Comparison of ENCODE assay signal across 8 cellular contexts in the genomic region with DNA sequence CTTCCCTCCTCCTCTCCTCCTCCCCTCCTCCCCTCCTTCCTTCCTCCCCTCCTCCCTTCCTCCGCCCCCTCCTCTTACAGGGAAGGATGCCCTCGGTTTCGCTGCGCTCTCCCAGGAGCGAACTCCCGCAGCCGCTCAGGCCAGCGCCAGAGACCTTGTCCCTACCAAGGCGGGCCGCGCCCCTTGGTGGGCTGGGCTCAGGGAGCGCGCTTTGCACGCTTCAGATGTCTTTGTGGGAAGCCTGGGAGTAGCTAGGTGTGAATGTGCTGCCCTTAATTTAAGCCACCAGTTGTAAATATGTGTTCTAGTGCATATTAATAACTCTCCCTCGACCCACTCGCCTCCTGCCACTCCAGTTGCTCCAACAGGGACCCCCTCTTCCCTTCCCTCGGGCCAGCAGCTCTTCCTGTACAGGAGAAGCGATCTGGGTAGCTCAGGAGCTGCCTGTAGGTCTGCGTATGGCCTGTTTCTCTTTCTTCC. TPM values are rescaled to one million over a fixed set of nuclear protein-coding genes. Genes with fewer than 3 reads are reported as not detected.
DNase-seq lines count a peak whose midpoint lies in the region; ATAC-seq and TF ChIP-seq lines count a peak whose summit lies in the region.

No MANE protein-coding gene starts in this region.

- no peaks in the 10 kb centered on the region for H3K36me3 Mint-ChIP-seq in activated T-cell treated with anti-CD3 and anti-CD28 coated beads, Interleukin-2, amount 50 U/mL, for 4 hours (ENCODE audit: insufficient read depth)

- no peak overlapping the region for H4K5ac ChIP-seq in IMR-90 (ENCODE audit: low read depth, low read length)

- no peak overlapping the region; the same call in 1 of the 2 replicates for H2BK120ac ChIP-seq in IMR-90 (ENCODE audit: low read depth, low read length)

- no peak overlapping the region for H3K14ac ChIP-seq in IMR-90 (replicated peaks; ENCODE audit: low read depth, low read length)

- POLR2A ChIA-PET in IMR-90 (lab: Charles Lee; ENCODE audit: unreplicated experiment) = interaction anchor here (0.6 kb wide), 1 partner anchor 968 kb away, joined by 3 read pairs; no protein-coding TSS in a partner anchor

- peak overlapping the region; percentile 65 to 78 (median 72) for H3K4me3 ChIP-seq in BLaER1 treated with 17β-estradiol and CSF1 and Interleukin-3, amounts not matched to agents 10 nM and 100 nM
- H3K4me3 ChIP-seq in IMR-90 (ENCODE audit: insufficient read depth, low read depth, low read length) (peak overlapping the region; percentile 92), heart left ventricle (peak overlapping the region in 10 of 12 donors; percentile 58 to 89 (median 73)), rectal smooth muscle tissue (ENCODE audit: low read length) (peak overlapping the region; percentile 62)

- H3K27me3 Mint-ChIP-seq in activated T-cell treated with anti-CD3 and anti-CD28 coated beads, Interleukin-2, amount 50 U/mL, for 4 hours (ENCODE audit: low read depth) = peaks cover 19% of the 10 kb centered on the region

- H4K20me1 ChIP-seq in BLaER1 treated with 17β-estradiol and CSF1 and Interleukin-3, amounts not matched to agents 10 nM and 100 nM = peaks cover 0 to 8% (median 0%) of the 10 kb centered on the region in 11 experiments; a peak in 1 of 22 replicates
- H4K20me1 ChIP-seq in IMR-90 (ENCODE audit: insufficient read depth, low read length) = no peaks in the 10 kb centered on the region

- TF ChIP-seq CTCF in IMR-90 (conservative IDR thresholded peaks at IDR 0.05; ENCODE audit: low read depth, low read length) (no peak), heart left ventricle (IDR thresholded peaks at IDR 0.05) (no peak)

- H4K8ac ChIP-seq in IMR-90 (ENCODE audit: low read depth in 2 of 2, low read length in 2 of 2) = no peak overlapping the region

- WGBS in IMR-90 (ENCODE audit: extremely low coverage in 2 of 2, insufficient read length in 1 of 2), 2 experiments = no CpG with 5 or more reads among the region's 19 CpGs
- WGBS in heart left ventricle, 4 donors = 6 to 14% (median 11%) methylated on average over 18 to 19 of the region's 19 CpGs

- H3K79me1 ChIP-seq in IMR-90 (ENCODE audit: low read depth in 1 of 2, low read length in 2 of 2) = no peaks in the 10 kb centered on the region

- no peaks in the 10 kb centered on the region for H3K9me3 ChIP-seq in BLaER1 treated with 17β-estradiol and CSF1 and Interleukin-3, amounts not matched to agents 10 nM and 100 nM (replicated peaks in 1 of 11)
- H3K9me3 ChIP-seq in IMR-90 (ENCODE audit: control insufficient read depth, insufficient read depth, low read length) = no peaks in the 10 kb centered on the region
- H3K9me3 ChIP-seq in heart left ventricle = no peaks in the 10 kb centered on the region

- H2BK15ac ChIP-seq in IMR-90 (ENCODE audit: low read depth, low read length) = no peak overlapping the region

- no peak overlapping the region for H3K23ac ChIP-seq in IMR-90 (ENCODE audit: low read depth, low read length)

- no peak for TF ChIP-seq RAD21 in IMR-90 (IDR thresholded peaks at IDR 0.05; ENCODE audit: low read length)

- ATAC-seq in IMR-90 (ENCODE audit: low read depth) (peak; percentile 45), heart left ventricle (peak in 2 of 4 donors; percentile 40 to 45), GM21619 (IDR thresholded peaks at IDR 0.05; ENCODE audit: unreplicated experiment) (no peak), GM21381 (IDR thresholded peaks at IDR 0.05; ENCODE audit: unreplicated experiment) (no peak)
- ATAC-seq in activated T-cell treated with anti-CD3 and anti-CD28 coated beads, Interleukin-2, amount 50 U/mL, for 4 hours = peak in 1 of 2 donors; percentile 13

- peak overlapping the region; percentile 93 to 100 (median 97) for H3K4me2 ChIP-seq in BLaER1 treated with 17β-estradiol and CSF1 and Interleukin-3, amounts not matched to agents 10 nM and 100 nM
- peak overlapping the region; percentile 93 for H3K4me2 ChIP-seq in IMR-90 (ENCODE audit: low read depth, low read length)

- H2AK5ac ChIP-seq in IMR-90 (ENCODE audit: low read depth, low read length) = no peak overlapping the region

- H3K27ac ChIP-seq in BLaER1 treated with 17β-estradiol and CSF1 and Interleukin-3, amounts not matched to agents 10 nM and 100 nM = no peak overlapping the region
- H3K27ac ChIP-seq in IMR-90 (ENCODE audit: insufficient read depth, low read length) (no peak overlapping the region; the same call in 1 of the 2 replicates), heart left ventricle (peak overlapping the region in 1 of 12 donors; percentile 77), rectal smooth muscle tissue (ENCODE audit: low read depth, low read length) (no peak overlapping the region)

- peaks cover 10% of the 10 kb centered on the region for H3K4me1 Mint-ChIP-seq in activated T-cell treated with anti-CD3 and anti-CD28 coated beads, Interleukin-2, amount 50 U/mL, for 4 hours (ENCODE audit: low read depth)

- no peak overlapping the region; the same call in 1 of the 2 replicates for H3K4ac ChIP-seq in IMR-90 (ENCODE audit: low read depth, low read length)

- no TSS peak for BruUV-seq in IMR-90 (replicated peaks; lab: Mats Ljungman, UMichigan)

- TF ChIP-seq POLR2A in IMR-90 (IDR thresholded peaks at IDR 0.05; ENCODE audit: low read depth, low read length) (no peak), heart left ventricle (IDR thresholded peaks at IDR 0.05) (no peak)

- dilution Hi-C loops in IMR-90 (cut with HindIII; ENCODE audit: low sequenced_read_pairs, unreplicated experiment) = no loop called here

- intact Hi-C loops in IMR-90 (cut with micrococcal nuclease) = no loop called here
- intact Hi-C loops in heart left ventricle (cut with DNase I) = loop anchor here in 8 of 10 donors (2.0 to 5.0 kb wide), 7 partner anchors 80 to 200 kb away; partner anchors contain the start of gene PCNX1 (in 5 of the 8)

- peak overlapping the region in 5 of 11 experiments; percentile 7 to 80 (median 52); a peak in 6 of 22 replicates for H3K9ac ChIP-seq in BLaER1 treated with 17β-estradiol and CSF1 and Interleukin-3, amounts not matched to agents 10 nM and 100 nM
- H3K9ac ChIP-seq in IMR-90 (ENCODE audit: low read depth, low read length) (peak overlapping the region; percentile 75), rectal smooth muscle tissue (ENCODE audit: low read length) (no peak overlapping the region)

- H3K4me1 ChIP-seq in BLaER1 treated with 17β-estradiol and CSF1 and Interleukin-3, amounts not matched to agents 10 nM and 100 nM = peaks cover 0 to 14% (median 7%) of the 10 kb centered on the region in 10 experiments; a peak in 17 of 20 replicates
- H3K4me1 ChIP-seq in IMR-90 (ENCODE audit: control insufficient read depth, insufficient read depth, low read length) = no peaks in the 10 kb centered on the region
- peaks cover 0 to 21% (median 12%) of the 10 kb centered on the region in 12 donors for H3K4me1 ChIP-seq in heart left ventricle
- no peaks in the 10 kb centered on the region for H3K4me1 ChIP-seq in rectal smooth muscle tissue (ENCODE audit: control insufficient read depth, insufficient read depth, low read length)

- H3K36me3 ChIP-seq in BLaER1 treated with 17β-estradiol and CSF1 and Interleukin-3, amounts not matched to agents 10 nM and 100 nM = no peaks in the 10 kb centered on the region
- H3K36me3 ChIP-seq in IMR-90 (ENCODE audit: control insufficient read depth, insufficient read depth, low read length) = no peaks in the 10 kb centered on the region
- no peaks in the 10 kb centered on the region for H3K36me3 ChIP-seq in heart left ventricle
- no peaks in the 10 kb centered on the region for H3K36me3 ChIP-seq in rectal smooth muscle tissue (ENCODE audit: control insufficient read depth, insufficient read depth, low read length)

- H2BK20ac ChIP-seq in IMR-90 (ENCODE audit: low read depth, low read length) = no peak overlapping the region

- DNase-seq in IMR-90 = peak; percentile 2
- no peak for DNase-seq in activated T-cell treated with anti-CD3 and anti-CD28 coated beads, Interleukin-2, amount 50 U/mL, for 4 hours
- peak in 4 of 5 donors; percentile 27 to 70 (median 36) for DNase-seq in heart left ventricle
- no peak for DNase-seq in cortex of kidney (lab: John Stamatoyannopoulos, UW)

- in situ Hi-C loops in IMR-90 (cut with MboI; ENCODE audit: low sequenced_read_pairs) = loop anchor here (5.0 kb wide), 1 partner anchor 150 kb away; no protein-coding TSS in a partner anchor

- no peaks in the 10 kb centered on the region for H3K9me3 Mint-ChIP-seq in activated T-cell treated with anti-CD3 and anti-CD28 coated beads, Interleukin-2, amount 50 U/mL, for 4 hours

- no peak overlapping the region for H2BK5ac ChIP-seq in IMR-90 (ENCODE audit: low read depth, low read length, poor library complexity, severe bottlenecking)

- H4K91ac ChIP-seq in IMR-90 (ENCODE audit: insufficient read depth, low read depth, low read length) = no peak overlapping the region; the same call in 1 of the 2 replicates

- no peak overlapping the region for H3K56ac ChIP-seq in IMR-90 (ENCODE audit: extremely low read depth, insufficient read depth, low read length)

- H3K18ac ChIP-seq in IMR-90 (ENCODE audit: low read depth, low read length) = no peak overlapping the region

- peak overlapping the region; percentile 98 for H2AFZ ChIP-seq in IMR-90 (replicated peaks; ENCODE audit: low read length, poor library complexity)

- peaks cover 16 to 43% (median 29%) of the 10 kb centered on the region in 11 experiments for H3K27me3 ChIP-seq in BLaER1 treated with 17β-estradiol and CSF1 and Interleukin-3, amounts not matched to agents 10 nM and 100 nM
- H3K27me3 ChIP-seq in IMR-90 (ENCODE audit: control insufficient read depth, insufficient read depth, low read length) = peaks cover 4% of the 10 kb centered on the region; the same call in 1 of the 2 replicates
- H3K27me3 ChIP-seq in heart left ventricle = peaks cover 0 to 24% (median 0%) of the 10 kb centered on the region in 9 donors
- peaks cover 5% of the 10 kb centered on the region for H3K27me3 ChIP-seq in rectal smooth muscle tissue (ENCODE audit: control insufficient read depth, insufficient read depth, low read length)

- H3K9me1 ChIP-seq in IMR-90 (ENCODE audit: insufficient read depth, low read length) = no peaks in the 10 kb centered on the region

- H2AK9ac ChIP-seq in IMR-90 (replicated peaks; ENCODE audit: low read depth, low read length, poor library complexity) = peak overlapping the region; percentile 45

- CTCF ChIA-PET in IMR-90 (lab: Yijun Ruan, JAX) = interaction anchor here (0.7 to 1.0 kb wide), 3 partner anchors 111 to 726 kb away, joined by 3 to 5 read pairs (median 3); no protein-coding TSS in a partner anchor

- peak overlapping the region; percentile 68 for H3K4me3 Mint-ChIP-seq in activated T-cell treated with anti-CD3 and anti-CD28 coated beads, Interleukin-2, amount 50 U/mL, for 4 hours

TF ChIP-seq in IMR-90, 13 proteins besides CTCF, POLR2A, EP300 and RAD21 (continues in another document):
- no peak for TF ChIP-seq MAZ (IDR thresholded peaks at IDR 0.05; ENCODE audit: borderline replicate concordance, low read depth, low read length)

RNA-seq across cellular contexts. Expression of gene MAP3K9, which starts 13.4 kb away (rescaled TPM):
- total RNA-seq in IMR-90 (2012; rRNA removed) = 0.18 and 0.28 TPM in 2 replicates
- polyA plus RNA-seq in IMR-90 (2012; rRNA removed) = 0.17 and 0.26 TPM in 2 replicates
- polyA plus RNA-seq in IMR-90 (2012; cell fraction: cytosol; rRNA removed) = 0.11 and 0.34 TPM in 2 replicates
- 0.25 and 0.29 TPM in 2 replicates for polyA plus RNA-seq in IMR-90 (2012; cell fraction: nucleus; rRNA removed; ENCODE audit: low replicate concordance)
- total RNA-seq in activated T-cell treated with anti-CD3 and anti-CD28 coated beads, Interleukin-2, amount 50 U/mL, for 4 hours = 1 to 10 TPM; 3.1 to 4.8 (median 4.7) TPM
- 1 to 10 TPM; 1.2 to 2.8 (median 1.7) TPM for total RNA-seq in heart left ventricle
- polyA plus RNA-seq in heart left ventricle = 1 to 10 TPM in 1 of 2 donors, under 1 TPM in 1; 0.91 to 3.8 TPM

Comparison
In these comparisons a context has a peak if more than half of its experiments do, and no peak if none do; other contexts are left out.
1. DNase-seq: peak in IMR-90 (single experiment) and heart left ventricle (4 of 5); none in activated T-cell treated with anti-CD3 and anti-CD28 coated beads, Interleukin-2, amount 50 U/mL, for 4 hours (single experiment) and cortex of kidney (single experiment).
2. Peak in every context shown above with its lines, with median percentiles within 50 percentile points of each other: H3K4me3 ChIP-seq.